In the genomic region with DNA sequence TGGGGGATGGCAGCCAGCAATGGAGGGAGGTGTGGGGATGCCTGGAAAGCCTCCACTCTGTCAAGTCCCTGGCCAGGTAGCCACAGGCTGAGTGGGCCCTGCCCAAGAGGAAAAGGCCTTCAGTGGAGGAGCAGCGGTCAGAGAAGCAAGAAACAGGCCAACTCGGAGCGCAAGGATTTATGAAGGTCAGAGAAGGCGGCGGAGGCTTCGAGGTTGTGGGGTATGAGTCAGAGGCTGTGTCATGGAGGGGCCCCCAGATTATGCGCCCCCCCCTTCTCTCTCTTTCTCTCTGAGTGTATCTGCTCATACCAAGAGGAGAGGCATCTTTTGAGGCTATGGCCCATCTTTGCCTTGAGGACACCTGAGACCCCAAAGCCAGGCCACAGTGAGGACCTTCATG, we compare ENCODE assay signal across 13 cellular contexts.
DNase-seq lines count a peak whose midpoint lies in the region; ATAC-seq and TF ChIP-seq lines count a peak whose summit lies in the region.
"Had no signal": no experiment of that assay in that cellular context is flagged by ENCODE, and none has a peak within 500 bp of the region (broad histone marks: within the 10 kb centered on the region; RNA-seq: fewer than 3 reads in every experiment).

No MANE protein-coding gene starts in this region.

- peaks cover 11% of the 10 kb centered on the region for H3K27me3 ChIP-seq in GM23248 (replicated peaks; ENCODE audit: insufficient read depth)
- no peaks in the 10 kb centered on the region for H3K27me3 ChIP-seq in body of pancreas
- H3K27me3 ChIP-seq: testis had no signal

- H3K9me3 Mint-ChIP-seq in nephron progenitor cell: no peaks in the 10 kb centered on the region

- DNase-seq in GM23248: peak; percentile 24
- DNase-seq in SW480 (ENCODE audit: low spot score): peak; percentile 29
- DNase-seq in body of pancreas: no peak
- DNase-seq in stimulated activated CD4-positive, alpha-beta T cell treated with anti-CD3 and anti-CD28 coated beads, Interleukin-2, amount 100 ng/mL, for 4 hours (ENCODE audit: low read depth): peak; percentile 3
- no peak for DNase-seq in inferior parietal cortex (ENCODE audit: extremely low spot score)
- no peak for DNase-seq in nephron progenitor cell
- no peak for DNase-seq in NCI-H774 (lab: John Stamatoyannopoulos, UW)
- DNase-seq: amniotic stem cell, kidney glomerular epithelial cell, NCI-H1105 treated with DMSO at 0.1 percent for 48 hours, Right ventricle myocardium superior, testis had no signal

- H3K27ac Mint-ChIP-seq in nephron progenitor cell: no peak overlapping the region

- H3K36me3 ChIP-seq in GM23248 (ENCODE audit: low read depth) (no peaks in the 10 kb centered on the region), body of pancreas (replicated peaks in 1 of 2; ENCODE audit: insufficient read depth in 1 of 2, low read depth in 2 of 2) (no peaks in the 10 kb centered on the region)

- TF ChIP-seq CTCF in body of pancreas (IDR thresholded peaks at IDR 0.05): no peak
- no peak for TF ChIP-seq CTCF in nephron progenitor cell (IDR thresholded peaks at IDR 0.05)

- H3K9me3 ChIP-seq in GM23248 (ENCODE audit: low read depth): no peaks in the 10 kb centered on the region
- no peaks in the 10 kb centered on the region for H3K9me3 ChIP-seq in body of pancreas
- H3K9me3 ChIP-seq: testis had no signal

- in situ Hi-C loops in GM23248 (cut with MboI): no loop called here

- WGBS in GM23248 (ENCODE audit: low coverage in 1 of 2, low lambda C conversion rate in 2 of 2, missing lambda C conversion rate in 2 of 2), 2 experiments: 91 to 98% methylated on average over 4 to 7 of the region's 7 CpGs
- 75 to 89% methylated on average over 6 to 7 of the region's 7 CpGs for WGBS in body of pancreas, 2 donors

- H2AFZ ChIP-seq in GM23248: no peak overlapping the region

- H3K79me2 ChIP-seq in GM23248 (ENCODE audit: insufficient read depth): no peaks in the 10 kb centered on the region

- intact Hi-C loops in body of pancreas (cut with DNase I): loop anchor here (10.0 kb wide), 1 partner anchor 88 kb away; no protein-coding TSS in a partner anchor

- H3K4me1 ChIP-seq in GM23248 (ENCODE audit: insufficient read depth) (no peaks in the 10 kb centered on the region), body of pancreas (peaks cover 57% of the 10 kb centered on the region)

- H3F3A ChIP-seq in GM23248 (ENCODE audit: insufficient read depth): no peaks in the 10 kb centered on the region

- H3K4me3 Mint-ChIP-seq in nephron progenitor cell: no peak overlapping the region

- H3K27me3 Mint-ChIP-seq in nephron progenitor cell (ENCODE audit: low read depth, poor library complexity): peaks cover 86% of the 10 kb centered on the region

- no peak overlapping the region for H3K9ac ChIP-seq in GM23248

- no peaks in the 10 kb centered on the region for H3K36me3 Mint-ChIP-seq in nephron progenitor cell (ENCODE audit: low read depth)

- TF ChIP-seq POLR2A in body of pancreas (IDR thresholded peaks at IDR 0.05): no peak

- H3K4me1 Mint-ChIP-seq in nephron progenitor cell: peaks cover 21% of the 10 kb centered on the region

- H4K20me1 ChIP-seq in GM23248 (ENCODE audit: insufficient read depth): no peaks in the 10 kb centered on the region

- H3K4me3 ChIP-seq in GM23248: no peak overlapping the region
- no peak overlapping the region for H3K4me3 ChIP-seq in body of pancreas
- H3K4me3 ChIP-seq: testis had no signal

- H3K9me2 ChIP-seq in GM23248 (ENCODE audit: insufficient read depth): no peaks in the 10 kb centered on the region

- ATAC-seq in body of pancreas (no peak), HG02981 (IDR thresholded peaks at IDR 0.05; ENCODE audit: unreplicated experiment) (no peak)

- H3K4me2 ChIP-seq in GM23248 (ENCODE audit: unreplicated experiment): no peak overlapping the region

- H3K27ac ChIP-seq in GM23248 (no peak overlapping the region), body of pancreas (peak overlapping the region in 3 of 4 donors; percentile 66 to 92 (median 76))
- H3K27ac ChIP-seq: testis had no signal

Comparison
In these comparisons a context has a peak if more than half of its experiments do, and no peak if none do; other contexts are left out.
1. DNase-seq: peak in GM23248 (single experiment), SW480 (single experiment) and stimulated activated CD4-positive, alpha-beta T cell treated with anti-CD3 and anti-CD28 coated beads, Interleukin-2, amount 100 ng/mL, for 4 hours (single experiment); none in body of pancreas (0 of 4), inferior parietal cortex (single experiment), nephron progenitor cell (single experiment) and NCI-H774 (single experiment).